Comparison of ENCODE assay signal across 11 cellular contexts in the genomic region with DNA sequence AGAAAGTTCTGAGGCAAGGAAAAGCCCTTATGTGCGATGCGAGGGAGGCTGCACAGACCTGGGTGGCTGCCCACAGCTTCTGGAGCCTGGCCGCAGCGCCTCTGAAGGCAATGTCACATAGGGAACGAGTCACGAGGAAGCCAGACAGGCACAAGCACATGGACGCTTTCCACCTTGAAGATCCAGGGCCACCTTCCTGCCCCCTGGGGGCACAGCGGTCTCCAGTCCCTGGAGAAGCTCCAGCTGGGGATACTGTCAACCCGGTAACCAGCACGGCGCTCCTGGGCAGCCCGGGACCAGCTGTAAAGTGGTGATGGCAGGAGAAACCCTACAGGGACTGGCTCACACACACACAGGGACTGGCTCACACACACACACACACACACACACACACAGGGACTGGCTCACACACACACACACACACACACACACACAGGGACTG.
DNase-seq lines count a peak whose midpoint lies in the region; ATAC-seq and TF ChIP-seq lines count a peak whose summit lies in the region.
"Had no signal": no experiment of that assay in that cellular context is flagged by ENCODE, and none has a peak within 500 bp of the region (broad histone marks: within the 10 kb centered on the region; RNA-seq: fewer than 3 reads in every experiment).

No MANE protein-coding gene starts in this region.

- no peaks in the 10 kb centered on the region for H3K4me1 ChIP-seq in cardiac muscle cell (ENCODE audit: low read depth)
- no peaks in the 10 kb centered on the region for H3K4me1 ChIP-seq in mucosa of descending colon (ENCODE audit: low read depth)
- no peaks in the 10 kb centered on the region for H3K4me1 ChIP-seq in uterus
- H3K4me1 ChIP-seq: pancreas had no signal

- intact Hi-C loops in Right ventricle myocardium inferior (cut with DNase I) (no loop called here), mucosa of descending colon (cut with DNase I, micrococcal nuclease) (no loop called here), uterus (cut with DNase I; ENCODE audit: low total_unique reads) (no loop called here)

- TF ChIP-seq CTCF in cardiac muscle cell (IDR thresholded peaks at IDR 0.05; ENCODE audit: low read depth, low read length) (peak; percentile 13), coronary artery (IDR thresholded peaks at IDR 0.05) (no peak), mucosa of descending colon (IDR thresholded peaks at IDR 0.05) (no peak), uterus (IDR thresholded peaks at IDR 0.05) (no peak)

- H3K4me3 ChIP-seq in cardiac muscle cell (no peak overlapping the region), coronary artery (peak overlapping the region; percentile 70), mucosa of descending colon (no peak overlapping the region), uterus (peak overlapping the region; percentile 19 to 23)
- H3K4me3 ChIP-seq: pancreas had no signal

- ATAC-seq in Right ventricle myocardium inferior = no peak
- peak; percentile 46 for ATAC-seq in mucosa of descending colon
- no peak for ATAC-seq in GM19467 (IDR thresholded peaks at IDR 0.05; ENCODE audit: unreplicated experiment)
- ATAC-seq in GM18502 (IDR thresholded peaks at IDR 0.05; ENCODE audit: poor library complexity, unreplicated experiment) = no peak
- ATAC-seq: activated CD8-positive, alpha-beta T cell treated with anti-CD3 and anti-CD28 coated beads for 36 hours had no signal

- H3K36me3 ChIP-seq in cardiac muscle cell (no peaks in the 10 kb centered on the region), mucosa of descending colon (ENCODE audit: low read depth) (no peaks in the 10 kb centered on the region), uterus (no peaks in the 10 kb centered on the region)
- H3K36me3 ChIP-seq: pancreas had no signal

- peak; percentile 24 to 35 for DNase-seq in cardiac muscle cell (ENCODE audit: low read depth in 1 of 2, low spot score in 1 of 2)
- no peak for DNase-seq in Right ventricle myocardium inferior (ENCODE audit: missing footprints)
- DNase-seq in coronary artery (ENCODE audit: low spot score) = no peak
- DNase-seq in mucosa of descending colon = no peak
- peak in 1 of 2 donors; percentile 17 for DNase-seq in uterus
- no peak for DNase-seq in NCI-H2029 (lab: John Stamatoyannopoulos, UW)
- DNase-seq: activated CD8-positive, alpha-beta T cell treated with anti-CD3 and anti-CD28 coated beads for 36 hours; NCI-H82; pancreas had no signal

- H3K9me3 ChIP-seq in cardiac muscle cell (ENCODE audit: low read depth) (no peaks in the 10 kb centered on the region), mucosa of descending colon (peaks cover 10% of the 10 kb centered on the region), uterus (no peaks in the 10 kb centered on the region)
- H3K9me3 ChIP-seq: pancreas had no signal

- TF ChIP-seq POLR2A in uterus (IDR thresholded peaks at IDR 0.05) = no peak

- peaks cover 3% of the 10 kb centered on the region for H3K27me3 ChIP-seq in cardiac muscle cell
- H3K27me3 ChIP-seq in uterus = no peaks in the 10 kb centered on the region
- H3K27me3 ChIP-seq: pancreas had no signal

- no peak overlapping the region for H3K27ac ChIP-seq in cardiac muscle cell
- no peak overlapping the region for H3K27ac ChIP-seq in coronary artery
- H3K27ac ChIP-seq in uterus = no peak overlapping the region
- H3K27ac ChIP-seq: pancreas had no signal

Comparison
In these comparisons a context has a peak if more than half of its experiments do, and no peak if none do; other contexts are left out.
1. DNase-seq: peak in cardiac muscle cell (2 of 2); none in Right ventricle myocardium inferior (single experiment), coronary artery (single experiment), mucosa of descending colon (0 of 3) and NCI-H2029 (single experiment).
2. H3K4me3 ChIP-seq: peak in coronary artery (single experiment) and uterus (2 of 2); none in cardiac muscle cell (single experiment) and mucosa of descending colon (single experiment).